In the genomic region with DNA sequence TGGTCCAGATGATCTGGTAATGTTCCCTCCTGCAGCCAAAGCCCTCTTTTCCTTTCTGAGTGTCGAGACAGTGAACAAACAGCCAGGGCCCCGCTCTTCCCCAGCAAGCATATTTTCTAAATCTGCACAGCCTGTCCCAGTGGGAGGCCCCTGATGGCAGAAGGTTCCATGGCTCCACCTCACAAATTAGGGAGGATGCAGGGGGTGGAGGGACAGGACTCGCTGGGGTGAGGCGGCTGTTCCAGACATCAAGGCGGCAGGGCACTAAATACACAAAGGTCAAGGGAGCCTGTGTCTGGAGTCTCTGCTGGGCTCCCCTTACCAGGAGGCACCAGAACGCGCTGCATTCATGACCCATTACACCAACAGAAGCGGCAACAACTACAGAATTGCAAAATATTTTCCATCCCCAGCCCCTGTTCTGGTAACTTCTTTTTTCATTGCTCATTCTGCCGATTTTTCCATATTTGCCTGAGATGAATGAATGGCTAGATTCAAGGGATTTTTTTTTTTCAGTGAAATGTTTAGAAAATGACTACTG, we compare ENCODE assay signal across 1 cellular context.
TF ChIP-seq lines count a peak whose summit lies in the region.

No MANE protein-coding gene starts in this region.

TF ChIP-seq in GM23338, 12 proteins besides CTCF, POLR2A, EP300 and RAD21 (continued from another document):
- TF ChIP-seq, protein P1, sequence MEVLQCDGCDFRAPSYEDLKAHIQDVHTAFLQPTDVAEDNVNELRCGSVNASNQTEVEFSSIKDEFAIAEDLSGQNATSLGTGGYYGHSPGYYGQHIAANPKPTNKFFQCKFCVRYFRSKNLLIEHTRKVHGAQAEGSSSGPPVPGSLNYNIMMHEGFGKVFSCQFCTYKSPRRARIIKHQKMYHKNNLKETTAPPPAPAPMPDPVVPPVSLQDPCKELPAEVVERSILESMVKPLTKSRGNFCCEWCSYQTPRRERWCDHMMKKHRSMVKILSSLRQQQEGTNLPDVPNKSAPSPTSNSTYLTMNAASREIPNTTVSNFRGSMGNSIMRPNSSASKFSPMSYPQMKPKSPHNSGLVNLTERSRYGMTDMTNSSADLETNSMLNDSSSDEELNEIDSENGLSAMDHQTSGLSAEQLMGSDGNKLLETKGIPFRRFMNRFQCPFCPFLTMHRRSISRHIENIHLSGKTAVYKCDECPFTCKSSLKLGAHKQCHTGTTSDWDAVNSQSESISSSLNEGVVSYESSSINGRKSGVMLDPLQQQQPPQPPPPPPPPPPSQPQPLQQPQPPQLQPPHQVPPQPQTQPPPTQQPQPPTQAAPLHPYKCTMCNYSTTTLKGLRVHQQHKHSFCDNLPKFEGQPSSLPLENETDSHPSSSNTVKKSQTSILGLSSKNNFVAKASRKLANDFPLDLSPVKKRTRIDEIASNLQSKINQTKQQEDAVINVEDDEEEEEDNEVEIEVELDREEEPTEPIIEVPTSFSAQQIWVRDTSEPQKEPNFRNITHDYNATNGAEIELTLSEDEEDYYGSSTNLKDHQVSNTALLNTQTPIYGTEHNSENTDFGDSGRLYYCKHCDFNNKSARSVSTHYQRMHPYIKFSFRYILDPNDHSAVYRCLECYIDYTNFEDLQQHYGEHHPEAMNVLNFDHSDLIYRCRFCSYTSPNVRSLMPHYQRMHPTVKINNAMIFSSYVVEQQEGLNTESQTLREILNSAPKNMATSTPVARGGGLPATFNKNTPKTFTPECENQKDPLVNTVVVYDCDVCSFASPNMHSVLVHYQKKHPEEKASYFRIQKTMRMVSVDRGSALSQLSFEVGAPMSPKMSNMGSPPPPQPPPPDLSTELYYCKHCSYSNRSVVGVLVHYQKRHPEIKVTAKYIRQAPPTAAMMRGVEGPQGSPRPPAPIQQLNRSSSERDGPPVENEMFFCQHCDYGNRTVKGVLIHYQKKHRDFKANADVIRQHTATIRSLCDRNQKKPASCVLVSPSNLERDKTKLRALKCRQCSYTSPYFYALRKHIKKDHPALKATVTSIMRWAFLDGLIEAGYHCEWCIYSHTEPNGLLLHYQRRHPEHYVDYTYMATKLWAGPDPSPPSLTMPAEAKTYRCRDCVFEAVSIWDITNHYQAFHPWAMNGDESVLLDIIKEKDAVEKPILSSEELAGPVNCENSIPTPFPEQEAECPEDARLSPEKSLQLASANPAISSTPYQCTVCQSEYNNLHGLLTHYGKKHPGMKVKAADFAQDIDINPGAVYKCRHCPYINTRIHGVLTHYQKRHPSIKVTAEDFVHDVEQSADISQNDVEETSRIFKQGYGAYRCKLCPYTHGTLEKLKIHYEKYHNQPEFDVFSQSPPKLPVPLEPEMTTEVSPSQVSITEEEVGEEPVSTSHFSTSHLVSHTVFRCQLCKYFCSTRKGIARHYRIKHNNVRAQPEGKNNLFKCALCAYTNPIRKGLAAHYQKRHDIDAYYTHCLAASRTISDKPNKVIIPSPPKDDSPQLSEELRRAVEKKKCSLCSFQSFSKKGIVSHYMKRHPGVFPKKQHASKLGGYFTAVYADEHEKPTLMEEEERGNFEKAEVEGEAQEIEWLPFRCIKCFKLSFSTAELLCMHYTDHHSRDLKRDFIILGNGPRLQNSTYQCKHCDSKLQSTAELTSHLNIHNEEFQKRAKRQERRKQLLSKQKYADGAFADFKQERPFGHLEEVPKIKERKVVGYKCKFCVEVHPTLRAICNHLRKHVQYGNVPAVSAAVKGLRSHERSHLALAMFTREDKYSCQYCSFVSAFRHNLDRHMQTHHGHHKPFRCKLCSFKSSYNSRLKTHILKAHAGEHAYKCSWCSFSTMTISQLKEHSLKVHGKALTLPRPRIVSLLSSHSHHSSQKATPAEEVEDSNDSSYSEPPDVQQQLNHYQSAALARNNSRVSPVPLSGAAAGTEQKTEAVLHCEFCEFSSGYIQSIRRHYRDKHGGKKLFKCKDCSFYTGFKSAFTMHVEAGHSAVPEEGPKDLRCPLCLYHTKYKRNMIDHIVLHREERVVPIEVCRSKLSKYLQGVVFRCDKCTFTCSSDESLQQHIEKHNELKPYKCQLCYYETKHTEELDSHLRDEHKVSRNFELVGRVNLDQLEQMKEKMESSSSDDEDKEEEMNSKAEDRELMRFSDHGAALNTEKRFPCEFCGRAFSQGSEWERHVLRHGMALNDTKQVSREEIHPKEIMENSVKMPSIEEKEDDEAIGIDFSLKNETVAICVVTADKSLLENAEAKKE (CRISPR knock-in tag; IDR thresholded peaks at IDR 0.05) = no peak
- TF ChIP-seq EZH2phosphoT487 (IDR thresholded peaks at IDR 0.05; ENCODE audit: unreplicated experiment) (no peak), ZNF114 (CRISPR knock-in tag; IDR thresholded peaks at IDR 0.05) (no peak), CREB1 (CRISPR knock-in tag; IDR thresholded peaks at IDR 0.05; ENCODE audit: low read depth) (no peak)
